In genomic region chr19:7862413-7862951, GRCh38 we compare ENCODE assay signal across 8 cellular contexts. TPM values are rescaled to one million over a fixed set of nuclear protein-coding genes. Genes with fewer than 3 reads are reported as not detected.
A peak's percentile ranks its signal among the peaks of the same experiment; 100 is the strongest.
DNase-seq lines count a peak whose midpoint lies in the region; ATAC-seq, FAIRE-seq and TF ChIP-seq lines count a peak whose summit lies in the region.

No MANE protein-coding gene starts in this region.

- WGBS in hepatocyte (ENCODE audit: low lambda C conversion rate, missing lambda C conversion rate): under 1% methylated on average over 17 of the region's 67 CpGs

- peak overlapping the region; percentile 73 for H3K4me3 Mint-ChIP-seq in activated naive CD4-positive, alpha-beta T cell treated with anti-CD3 and anti-CD28 coated beads, Interleukin-2, amount 50 U/mL, for 24 hours

- H3K36me3 ChIP-seq in RWPE2 (ENCODE audit: low read depth) (no peaks in the 10 kb centered on the region), hepatocyte (replicated peaks; ENCODE audit: insufficient read depth, low read depth) (no peaks in the 10 kb centered on the region)

- no peaks in the 10 kb centered on the region for H4K20me1 ChIP-seq in hepatocyte (ENCODE audit: insufficient read depth, poor library complexity, severe bottlenecking)

- H3K27me3 ChIP-seq in RWPE2 (ENCODE audit: insufficient read depth, poor library complexity, severe bottlenecking): no peaks in the 10 kb centered on the region
- peaks cover 10% of the 10 kb centered on the region for H3K27me3 ChIP-seq in hepatocyte

- H3K79me2 ChIP-seq in hepatocyte: no peaks in the 10 kb centered on the region

- H3K4me3 ChIP-seq in RWPE2 (ENCODE audit: severe bottlenecking): no peak overlapping the region
- H3K4me3 ChIP-seq in hepatocyte: no peak overlapping the region

- no peaks in the 10 kb centered on the region for H3K27me3 Mint-ChIP-seq in activated naive CD4-positive, alpha-beta T cell treated with anti-CD3 and anti-CD28 coated beads, Interleukin-2, amount 50 U/mL, for 24 hours

- H3K36me3 Mint-ChIP-seq in activated naive CD4-positive, alpha-beta T cell treated with anti-CD3 and anti-CD28 coated beads, Interleukin-2, amount 50 U/mL, for 24 hours: peaks cover 1% of the 10 kb centered on the region

- H3K4me1 Mint-ChIP-seq in activated naive CD4-positive, alpha-beta T cell treated with anti-CD3 and anti-CD28 coated beads, Interleukin-2, amount 50 U/mL, for 24 hours: peaks cover 14% of the 10 kb centered on the region

- DNase-seq in D721Med (ENCODE audit: insufficient read length, low spot score) (peak; percentile 39), RWPE2 (ENCODE audit: low spot score) (peak; percentile 77), hepatocyte (ENCODE audit: low spot score) (peak; percentile 93), Kasumi-1 (lab: John Stamatoyannopoulos, UW) (no peak)
- DNase-seq in stimulated activated CD4-positive, alpha-beta T cell treated with anti-CD3 and anti-CD28 coated beads, Interleukin-1b, Interleukin-23, amount 100 ng/mL, for 1 hour (ENCODE audit: low read depth in 2 of 2): peak; percentile 42 to 47

- no peaks in the 10 kb centered on the region for H3K4me1 ChIP-seq in RWPE2 (ENCODE audit: insufficient read depth, poor library complexity, severe bottlenecking)
- H3K4me1 ChIP-seq in hepatocyte (ENCODE audit: insufficient read depth): peaks cover 6% of the 10 kb centered on the region

- H3K4me2 ChIP-seq in hepatocyte: peak overlapping the region; percentile 90

- no peaks in the 10 kb centered on the region for H3K9me3 Mint-ChIP-seq in activated naive CD4-positive, alpha-beta T cell treated with anti-CD3 and anti-CD28 coated beads, Interleukin-2, amount 50 U/mL, for 24 hours

- no peaks in the 10 kb centered on the region for H3K9me2 ChIP-seq in hepatocyte (replicated peaks; ENCODE audit: insufficient read depth)

- ATAC-seq in RWPE2 (ENCODE audit: low read depth): no peak
- ATAC-seq in GM18498 (IDR thresholded peaks at IDR 0.05; ENCODE audit: unreplicated experiment): no peak
- no peak for ATAC-seq in HG02678 (IDR thresholded peaks at IDR 0.05; ENCODE audit: unreplicated experiment)

- H3K27ac Mint-ChIP-seq in activated naive CD4-positive, alpha-beta T cell treated with anti-CD3 and anti-CD28 coated beads, Interleukin-2, amount 50 U/mL, for 24 hours: no peak overlapping the region

- no peaks in the 10 kb centered on the region for H3K9me3 ChIP-seq in RWPE2 (ENCODE audit: severe bottlenecking)
- H3K9me3 ChIP-seq in hepatocyte (ENCODE audit: low read depth): no peaks in the 10 kb centered on the region

- H2AFZ ChIP-seq in hepatocyte: no peak overlapping the region

- H3K27ac ChIP-seq in RWPE2 (ENCODE audit: poor library complexity, severe bottlenecking) (no peak overlapping the region), hepatocyte (no peak overlapping the region)

- TF ChIP-seq CTCF in D721Med (IDR thresholded peaks at IDR 0.05; ENCODE audit: insufficient read depth, missing control alignments) (no peak), RWPE2 (IDR thresholded peaks at IDR 0.05; ENCODE audit: poor library complexity, severe bottlenecking) (no peak), hepatocyte (IDR thresholded peaks at IDR 0.05; ENCODE audit: poor library complexity) (no peak)

- FAIRE-seq in D721Med (lab: Jason Lieb, UNC): no peak

RNA-seq across cellular contexts. Expression of gene PRR36, which starts 11.7 kb away (rescaled TPM):
- total RNA-seq in hepatocyte: 0.40 and 1.00 TPM in 2 replicates
- 2.5 and 5.4 TPM in 2 replicates for polyA plus RNA-seq in hepatocyte

RNA-seq across cellular contexts. Expression of gene LRRC8E, which starts 25.8 kb away (rescaled TPM):
- total RNA-seq in hepatocyte: 1.8 and 4.5 TPM in 2 replicates
- polyA plus RNA-seq in hepatocyte: 3.2 and 3.3 TPM in 2 replicates

RNA-seq across cellular contexts. Expression of gene EVI5L, which starts 32.5 kb away (rescaled TPM):
- 10.7 and 12.4 TPM in 2 replicates for total RNA-seq in hepatocyte
- polyA plus RNA-seq in hepatocyte: 11.5 and 13.1 TPM in 2 replicates

RNA-seq across cellular contexts. Expression of gene MAP2K7, which starts 41.2 kb away (rescaled TPM):
- 13.6 and 13.8 TPM in 2 replicates for total RNA-seq in hepatocyte
- polyA plus RNA-seq in hepatocyte: 11.8 and 12.8 TPM in 2 replicates

RNA-seq across cellular contexts. Expression of gene TGFBR3L, which starts 52.1 kb away (rescaled TPM):
- 0.52 TPM in 1 of 2 replicates, not detected in the other for total RNA-seq in hepatocyte
- polyA plus RNA-seq in hepatocyte: 3.3 and 8.5 TPM in 2 replicates

Comparison
In these comparisons a context has a peak if more than half of its experiments do, and no peak if none do; other contexts are left out.
1. DNase-seq: peak in D721Med (single experiment), RWPE2 (single experiment), hepatocyte (single experiment) and stimulated activated CD4-positive, alpha-beta T cell treated with anti-CD3 and anti-CD28 coated beads, Interleukin-1b, Interleukin-23, amount 100 ng/mL, for 1 hour (2 of 2); none in Kasumi-1 (0 of 2).